Comparison of ENCODE assay signal across 8 cellular contexts in the genomic region with DNA sequence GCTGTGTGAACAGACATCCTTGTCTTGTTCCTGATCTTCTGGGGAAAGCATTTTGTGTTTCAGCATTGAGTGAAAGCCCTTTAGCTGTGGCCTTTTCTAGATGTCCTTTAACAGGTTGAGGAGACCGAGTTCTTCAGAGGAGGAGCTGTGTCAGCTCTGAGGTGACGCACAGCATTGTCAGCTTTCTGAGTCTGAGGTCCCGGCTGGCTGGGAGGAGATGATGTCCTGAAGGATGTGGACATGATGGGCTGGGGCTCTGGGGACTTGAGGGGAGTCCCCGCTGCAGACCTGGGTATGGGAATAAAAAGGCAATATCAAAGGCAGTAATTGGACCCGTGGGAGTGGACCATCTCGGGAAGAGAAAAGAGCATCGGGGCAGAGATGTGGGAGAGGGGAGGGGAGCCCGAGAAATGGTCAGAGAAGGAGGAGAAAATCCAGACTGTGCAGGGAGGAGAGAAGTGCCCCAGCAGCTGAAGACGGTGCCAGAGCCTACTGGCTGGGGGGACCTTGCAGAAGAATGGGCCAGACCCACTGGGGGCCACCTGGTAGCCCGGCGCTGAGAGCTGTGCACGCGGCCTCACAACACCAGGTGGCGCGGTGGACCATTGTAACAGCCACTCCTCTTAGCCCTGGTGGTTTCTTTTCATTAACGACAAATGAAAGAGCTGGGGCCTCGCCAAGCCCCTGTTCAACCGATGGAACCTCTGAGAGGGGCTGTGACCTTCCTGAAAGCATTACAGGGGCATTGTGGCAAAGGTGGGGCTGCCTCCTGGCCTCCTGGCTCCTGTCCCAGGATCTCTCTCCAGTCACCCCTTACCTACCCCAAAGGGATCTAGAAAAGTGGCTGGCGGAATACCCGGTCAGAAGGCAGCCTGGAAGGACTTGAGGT.
DNase-seq lines count a peak whose midpoint lies in the region; ATAC-seq and TF ChIP-seq lines count a peak whose summit lies in the region.

No MANE protein-coding gene starts in this region.

- H2BK15ac ChIP-seq in H9 (ENCODE audit: low read depth, low read length) = no peak overlapping the region

- H4K91ac ChIP-seq in H9 (ENCODE audit: insufficient read length, low read depth, low read length) = no peak overlapping the region

- no peak overlapping the region for H3T11ph ChIP-seq in H9 (ENCODE audit: low read length)

- TF ChIP-seq CTCF in H9 (conservative IDR thresholded peaks at IDR 0.05) (peak; percentile 93), adrenal gland (IDR thresholded peaks at IDR 0.05) (peak; percentile 85 to 98 (median 94)), retinal pigment epithelial cell (conservative IDR thresholded peaks at IDR 0.05; ENCODE audit: low read depth, low read length) (peak; percentile 88)

- H4K5ac ChIP-seq in H9 (ENCODE audit: insufficient read length, low read depth, low read length) = no peak overlapping the region

- H2AFZ ChIP-seq in H9 (ENCODE audit: low read length) = no peak overlapping the region

- H3K4me3 Mint-ChIP-seq in H9 (peak overlapping the region in 1 of 2 experiments; percentile 51; a peak in 1 of 5 replicates), T-helper 17 cell (peak overlapping the region; percentile 28)

- no peaks in the 10 kb centered on the region for H3K9me3 ChIP-seq in H9 (ENCODE audit: control insufficient read depth, low read depth, low read length)
- no peaks in the 10 kb centered on the region for H3K9me3 ChIP-seq in T-helper 17 cell (ENCODE audit: control insufficient read depth, low read length, poor library complexity, severe bottlenecking)
- no peaks in the 10 kb centered on the region for H3K9me3 ChIP-seq in adrenal gland (replicated peaks in 1 of 3)
- H3K9me3 ChIP-seq in right cardiac atrium (ENCODE audit: control insufficient read depth, low read length) = no peaks in the 10 kb centered on the region

- H3K4ac ChIP-seq in H9 (ENCODE audit: low read depth, low read length) = no peak overlapping the region

- H4K8ac ChIP-seq in H9 (replicated peaks; ENCODE audit: insufficient read length, low read depth, low read length) = no peak overlapping the region

- TF ChIP-seq POLR2A in adrenal gland (IDR thresholded peaks at IDR 0.05) = no peak

- no peak overlapping the region for H3K4me2 ChIP-seq in H9 (ENCODE audit: insufficient read depth, insufficient read length, low read length)

- H3K4me1 Mint-ChIP-seq in H9 = peaks cover 14 to 17% of the 10 kb centered on the region in 2 experiments
- H3K4me1 Mint-ChIP-seq in T-helper 17 cell = peaks cover 25% of the 10 kb centered on the region

- H3K79me2 ChIP-seq in H9 (ENCODE audit: insufficient read depth, low read length) = no peaks in the 10 kb centered on the region

- intact Hi-C loops in adrenal gland (cut with DNase I) (loop anchor here (2.0 to 10.0 kb wide), 3 partner anchors 58 to 252 kb away; a partner anchor contains a TSS), right cardiac atrium (cut with DNase I) (loop anchor here (1.0 to 5.0 kb wide), 4 partner anchors 60 to 252 kb away; a partner anchor contains a TSS)

- H3K18ac ChIP-seq in H9 (ENCODE audit: insufficient read length, low read depth, low read length) = no peak overlapping the region

- H3K27ac ChIP-seq in H9 (ENCODE audit: insufficient read length, low read depth, low read length) (no peak overlapping the region), adrenal gland (no peak overlapping the region), right cardiac atrium (ENCODE audit: low read length) (no peak overlapping the region)

- peak; percentile 91 for DNase-seq in DMS 273 (lab: John Stamatoyannopoulos, UW; ENCODE audit: unreplicated experiment)
- peak; percentile 84 for DNase-seq in H9
- peak; percentile 36 for DNase-seq in NCI-H146 treated with DMSO at 0.1 percent for 48 hours (lab: John Stamatoyannopoulos, UW; ENCODE audit: unreplicated experiment)
- peak; percentile 70 to 78 (median 71) for DNase-seq in T-helper 17 cell
- peak; percentile 64 to 93 (median 84) for DNase-seq in adrenal gland
- DNase-seq in right cardiac atrium = peak; percentile 79 to 92 (median 90)
- no peak for DNase-seq in retinal pigment epithelial cell (ENCODE audit: low read depth)

- H2AK5ac ChIP-seq in H9 (ENCODE audit: insufficient read length, low read length) = no peak overlapping the region

- WGBS in H9 (ENCODE audit: extremely low coverage, insufficient read length, low lambda C conversion rate) = no CpG with 5 or more reads among the region's 20 CpGs
- WGBS in adrenal gland, 4 donors = 22 to 33% (median 27%) methylated on average over 17 to 20 of the region's 20 CpGs
- WGBS in right cardiac atrium = 27% methylated on average over 20 of the region's 20 CpGs

- no peak overlapping the region for H3K9ac ChIP-seq in H9 (ENCODE audit: extremely low read depth, insufficient read length, low read length)

- H3K4me1 ChIP-seq in H9 (ENCODE audit: insufficient read depth, low read length) (no peaks in the 10 kb centered on the region; the same call in 1 of the 2 replicates), adrenal gland (replicated peaks in 1 of 2) (peaks cover 0 to 3% of the 10 kb centered on the region in 2 donors), right cardiac atrium (ENCODE audit: control insufficient read depth, insufficient read depth, low read length) (no peaks in the 10 kb centered on the region)

- no peak overlapping the region for H3K56ac ChIP-seq in H9 (ENCODE audit: insufficient read length, low read depth, low read length)

- no peaks in the 10 kb centered on the region for H3K36me3 Mint-ChIP-seq in H9 (ENCODE audit: insufficient read depth in 1 of 3, low read depth in 3 of 3)
- no peaks in the 10 kb centered on the region for H3K36me3 Mint-ChIP-seq in T-helper 17 cell (ENCODE audit: low read depth)

- H3K4me3 ChIP-seq in adrenal gland (peak overlapping the region in 1 of 4 donors; percentile 49), right cardiac atrium (ENCODE audit: low read length) (no peak overlapping the region), retinal pigment epithelial cell (ENCODE audit: low read length) (no peak overlapping the region)

- no peaks in the 10 kb centered on the region for H3K23me2 ChIP-seq in H9 (ENCODE audit: insufficient read length, low read depth, low read length, poor library complexity, severe bottlenecking)

- no peaks in the 10 kb centered on the region for H3K36me3 ChIP-seq in adrenal gland (replicated peaks in 1 of 2)

- no peak overlapping the region for H3K27ac Mint-ChIP-seq in H9
- peak overlapping the region; percentile 80 for H3K27ac Mint-ChIP-seq in T-helper 17 cell

- H3K23ac ChIP-seq in H9 (ENCODE audit: insufficient read length, low read depth, low read length) = no peak overlapping the region

- H2BK20ac ChIP-seq in H9 (ENCODE audit: low read depth, low read length, poor library complexity, severe bottlenecking) = no peak overlapping the region

- H3K14ac ChIP-seq in H9 (ENCODE audit: insufficient read depth, low read length) = no peak overlapping the region

- no peaks in the 10 kb centered on the region for H3K79me1 ChIP-seq in H9 (ENCODE audit: insufficient read depth, low read depth, low read length, poor library complexity, severe bottlenecking)

- no peak overlapping the region for H2BK5ac ChIP-seq in H9 (ENCODE audit: insufficient read length, low read length)

- no peak overlapping the region for H2BK120ac ChIP-seq in H9 (ENCODE audit: low read depth, low read length, poor library complexity, severe bottlenecking)

- no peak overlapping the region for H2BK12ac ChIP-seq in H9 (ENCODE audit: insufficient read length, low read depth, low read length)

- no peaks in the 10 kb centered on the region for H3K27me3 ChIP-seq in H9 (ENCODE audit: insufficient read depth, low read length)
- H3K27me3 ChIP-seq in adrenal gland = no peaks in the 10 kb centered on the region
- no peaks in the 10 kb centered on the region for H3K27me3 ChIP-seq in right cardiac atrium (ENCODE audit: control insufficient read depth, insufficient read depth)

- H4K20me1 ChIP-seq in H9 (ENCODE audit: control insufficient read depth, insufficient read depth, insufficient read length) = no peaks in the 10 kb centered on the region

- H3K27me3 Mint-ChIP-seq in H9 (ENCODE audit: low read depth) (peaks cover 24% of the 10 kb centered on the region), T-helper 17 cell (peaks cover 13% of the 10 kb centered on the region)

- no peaks in the 10 kb centered on the region for H3K9me3 Mint-ChIP-seq in H9

- ATAC-seq in T-helper 17 cell (peak; percentile 99), right cardiac atrium (peak; percentile 91 to 95), GM18858 (IDR thresholded peaks at IDR 0.05; ENCODE audit: unreplicated experiment) (no peak)
